In genomic region chr11:66160709-66161108, GRCh38 we compare ENCODE assay signal across 17 cellular contexts.
DNase-seq lines count a peak whose midpoint lies in the region; ATAC-seq and TF ChIP-seq lines count a peak whose summit lies in the region.
"Had no signal": no experiment of that assay in that cellular context is flagged by ENCODE, and none has a peak within 500 bp of the region (broad histone marks: within the 10 kb centered on the region; RNA-seq: fewer than 3 reads in every experiment).

No MANE protein-coding gene starts in this region.

- H3K79me2 ChIP-seq in OCI-LY7 (ENCODE audit: insufficient read depth, low read depth, low read length), result no peaks in the 10 kb centered on the region

- H3K4me1 Mint-ChIP-seq in CD4-positive, alpha-beta T cell (ENCODE audit: low read depth), result peaks cover 78% of the 10 kb centered on the region
- peaks cover 67 to 87% (median 77%) of the 10 kb centered on the region in 3 donors for H3K4me1 Mint-ChIP-seq in CD8-positive, alpha-beta memory T cell
- peaks cover 16 to 91% (median 76%) of the 10 kb centered on the region in 7 donors for H3K4me1 Mint-ChIP-seq in naive thymus-derived CD4-positive, alpha-beta T cell

- CTCF ChIA-PET in CD4-positive, alpha-beta T cell (lab: Charles Lee), result interaction anchor here (0.6 kb wide), 2 partner anchors 225 to 467 kb away, joined by 3 read pairs; no protein-coding TSS in a partner anchor
- CTCF ChIA-PET in CD8-positive, alpha-beta memory T cell (lab: Charles Lee), result no interaction called here
- CTCF ChIA-PET in OCI-LY7 (lab: Charles Lee; ENCODE audit: unreplicated experiment), result no interaction called here
- CTCF ChIA-PET in naive thymus-derived CD4-positive, alpha-beta T cell (lab: Charles Lee), result no interaction called here

- TF ChIP-seq POLR2A in GM18505 (IDR thresholded peaks at IDR 0.05; ENCODE audit: borderline replicate concordance, extremely low read depth, insufficient read depth, insufficient read length), result no peak

- no peaks in the 10 kb centered on the region for H3K27me3 ChIP-seq in CD4-positive, alpha-beta T cell (ENCODE audit: control insufficient read depth, insufficient read depth, low read length)
- no peaks in the 10 kb centered on the region for H3K27me3 ChIP-seq in CD8-positive, alpha-beta memory T cell (ENCODE audit: insufficient read depth, low read length, poor library complexity, severe bottlenecking)
- no peaks in the 10 kb centered on the region for H3K27me3 ChIP-seq in naive thymus-derived CD4-positive, alpha-beta T cell (ENCODE audit: control insufficient read depth in 2 of 2, insufficient read depth in 2 of 2, low read length in 2 of 2)
- H3K27me3 ChIP-seq: SJCRH30 had no signal

- no TSS peak for BruUV-seq in OCI-LY7 (replicated peaks; lab: Mats Ljungman, UMichigan)

- H3K27me3 Mint-ChIP-seq in CD4-positive, alpha-beta T cell, result no peaks in the 10 kb centered on the region
- H3K27me3 Mint-ChIP-seq in CD8-positive, alpha-beta memory T cell, result no peaks in the 10 kb centered on the region
- no peaks in the 10 kb centered on the region for H3K27me3 Mint-ChIP-seq in naive thymus-derived CD4-positive, alpha-beta T cell

- H3K27ac ChIP-seq in CD4-positive, alpha-beta T cell (ENCODE audit: low read depth, low read length), result no peak overlapping the region
- H3K27ac ChIP-seq in CD8-positive, alpha-beta memory T cell (ENCODE audit: low read depth, low read length), result no peak overlapping the region
- no peak overlapping the region for H3K27ac ChIP-seq in OCI-LY7 (ENCODE audit: low read depth, low read length, poor library complexity, severe bottlenecking)
- H3K27ac ChIP-seq in naive thymus-derived CD4-positive, alpha-beta T cell (ENCODE audit: low read depth, low read length), result no peak overlapping the region
- H3K27ac ChIP-seq: SJCRH30 had no signal

- H3K9me3 ChIP-seq in CD4-positive, alpha-beta T cell (ENCODE audit: control insufficient read depth, low read length), result no peaks in the 10 kb centered on the region
- H3K9me3 ChIP-seq in CD8-positive, alpha-beta memory T cell (ENCODE audit: low read length), result no peaks in the 10 kb centered on the region
- no peaks in the 10 kb centered on the region for H3K9me3 ChIP-seq in OCI-LY7 (ENCODE audit: low read length)
- no peaks in the 10 kb centered on the region for H3K9me3 ChIP-seq in naive thymus-derived CD4-positive, alpha-beta T cell (ENCODE audit: control insufficient read depth in 2 of 3, low read length in 3 of 3)
- H3K9me3 ChIP-seq: SJCRH30 had no signal

- no peaks in the 10 kb centered on the region for H3K36me3 ChIP-seq in CD8-positive, alpha-beta memory T cell (ENCODE audit: insufficient read depth, low read length)
- H3K36me3 ChIP-seq in OCI-LY7 (ENCODE audit: insufficient read depth, low read length), result no peaks in the 10 kb centered on the region
- H3K36me3 ChIP-seq in naive thymus-derived CD4-positive, alpha-beta T cell (ENCODE audit: control insufficient read depth in 2 of 3, insufficient read depth in 3 of 3, low read length in 3 of 3), result no peaks in the 10 kb centered on the region
- H3K36me3 ChIP-seq: SJCRH30 had no signal

- POLR2A ChIA-PET in CD4-positive, alpha-beta T cell (lab: Charles Lee), result no interaction called here
- POLR2A ChIA-PET in CD8-positive, alpha-beta memory T cell (lab: Charles Lee), result interaction anchor here (0.6 to 0.7 kb wide), 2 partner anchors 21 to 211 kb away, joined by 3 to 5 read pairs; no protein-coding TSS in a partner anchor
- POLR2A ChIA-PET in OCI-LY7 (lab: Charles Lee), result interaction anchor here (0.7 kb wide), 1 partner anchor 19 kb away, joined by 3 read pairs; no protein-coding TSS in a partner anchor
- POLR2A ChIA-PET in naive thymus-derived CD4-positive, alpha-beta T cell (lab: Charles Lee), result interaction anchor here (0.6 to 1.2 kb wide), 3 partner anchors 9 to 503 kb away, joined by 3 to 6 read pairs (median 5); no protein-coding TSS in a partner anchor

- H2AFZ ChIP-seq in OCI-LY7 (ENCODE audit: low read length), result no peak overlapping the region

- no peak overlapping the region for H3K4me3 Mint-ChIP-seq in CD4-positive, alpha-beta T cell
- H3K4me3 Mint-ChIP-seq in CD8-positive, alpha-beta memory T cell, result no peak overlapping the region
- no peak overlapping the region for H3K4me3 Mint-ChIP-seq in naive thymus-derived CD4-positive, alpha-beta T cell
- H3K4me3 Mint-ChIP-seq: CD14-positive monocyte had no signal

- H3K27ac Mint-ChIP-seq in CD4-positive, alpha-beta T cell, result peak overlapping the region; percentile 64
- peak overlapping the region in 7 of 8 donors; percentile 18 to 75 (median 63) for H3K27ac Mint-ChIP-seq in CD8-positive, alpha-beta memory T cell
- peak overlapping the region in 7 of 9 donors; percentile 7 to 49 (median 11) for H3K27ac Mint-ChIP-seq in naive thymus-derived CD4-positive, alpha-beta T cell

- no peak for DNase-seq in CD4-positive, alpha-beta T cell
- no peak for DNase-seq in CD8-positive, alpha-beta memory T cell
- DNase-seq in OCI-LY7 (ENCODE audit: low spot score), result no peak
- no peak for DNase-seq in naive thymus-derived CD4-positive, alpha-beta T cell
- DNase-seq: ACHN, EL, KG1, NCI-H1436, NCI-H1930, NCI-H226, NCI-H524 treated with DMSO at 0.1 percent for 48 hours, SJCRH30 had no signal

- H3K36me3 Mint-ChIP-seq in CD4-positive, alpha-beta T cell (ENCODE audit: low read depth), result peaks cover 20% of the 10 kb centered on the region
- H3K36me3 Mint-ChIP-seq in CD8-positive, alpha-beta memory T cell, result peaks cover 0 to 16% (median 1%) of the 10 kb centered on the region in 3 donors
- H3K36me3 Mint-ChIP-seq in naive thymus-derived CD4-positive, alpha-beta T cell, result peaks cover 0 to 13% (median 1%) of the 10 kb centered on the region in 5 donors

- H3K4me3 ChIP-seq in CD8-positive, alpha-beta memory T cell (ENCODE audit: low read length), result no peak overlapping the region
- H3K4me3 ChIP-seq in OCI-LY7 (ENCODE audit: low read depth, low read length, poor library complexity, severe bottlenecking), result no peak overlapping the region
- no peak overlapping the region for H3K4me3 ChIP-seq in naive thymus-derived CD4-positive, alpha-beta T cell (ENCODE audit: low read length)
- H3K4me3 ChIP-seq: SJCRH30 had no signal

- no peaks in the 10 kb centered on the region for H3K9me2 ChIP-seq in OCI-LY7 (ENCODE audit: insufficient read depth, low read length)

- peak overlapping the region; percentile 24 for H3K4me2 ChIP-seq in OCI-LY7 (ENCODE audit: low read length)

- ATAC-seq in CD4-positive, alpha-beta T cell (ENCODE audit: poor library complexity), result no peak
- no peak for ATAC-seq in naive thymus-derived CD4-positive, alpha-beta T cell
- ATAC-seq in GM21360 (IDR thresholded peaks at IDR 0.05; ENCODE audit: unreplicated experiment) (no peak), GM18505 (IDR thresholded peaks at IDR 0.05; ENCODE audit: unreplicated experiment) (no peak), HG02798 (IDR thresholded peaks at IDR 0.05; ENCODE audit: poor library complexity, unreplicated experiment) (no peak)
- ATAC-seq: Panc1 had no signal

- no peaks in the 10 kb centered on the region for H4K20me1 ChIP-seq in OCI-LY7 (ENCODE audit: insufficient read depth, low read length)

- H3K9me3 Mint-ChIP-seq in CD4-positive, alpha-beta T cell, result no peaks in the 10 kb centered on the region
- no peaks in the 10 kb centered on the region for H3K9me3 Mint-ChIP-seq in CD8-positive, alpha-beta memory T cell
- no peaks in the 10 kb centered on the region for H3K9me3 Mint-ChIP-seq in naive thymus-derived CD4-positive, alpha-beta T cell
- H3K9me3 Mint-ChIP-seq: CD14-positive monocyte had no signal

- no peak for TF ChIP-seq CTCF in CD4-positive, alpha-beta T cell (IDR thresholded peaks at IDR 0.05)
- no peak for TF ChIP-seq CTCF in OCI-LY7 (conservative IDR thresholded peaks at IDR 0.05; ENCODE audit: low read length)

- peaks cover 21% of the 10 kb centered on the region for H3K4me1 ChIP-seq in CD8-positive, alpha-beta memory T cell (ENCODE audit: insufficient read depth, low read length)
- H3K4me1 ChIP-seq in OCI-LY7 (ENCODE audit: insufficient read depth, low read length, poor library complexity, severe bottlenecking), result peaks cover 11% of the 10 kb centered on the region
- H3K4me1 ChIP-seq in naive thymus-derived CD4-positive, alpha-beta T cell (ENCODE audit: control insufficient read depth in 2 of 2, insufficient read depth in 2 of 2, low read length in 2 of 2), result peaks cover 0 to 8% of the 10 kb centered on the region in 2 donors

- intact Hi-C loops in CD4-positive, alpha-beta T cell (cut with DNase I, micrococcal nuclease), result no loop called here
- intact Hi-C loops in OCI-LY7 (cut with micrococcal nuclease; ENCODE audit: unreplicated experiment), result no loop called here
- intact Hi-C loops in naive thymus-derived CD4-positive, alpha-beta T cell (cut with micrococcal nuclease), result no loop called here

Comparison
In these comparisons a context has a peak if more than half of its experiments do, and no peak if none do; other contexts are left out.
1. H3K27ac Mint-ChIP-seq: peak in every context shown above with its lines; median percentile 64 in CD4-positive, alpha-beta T cell; 63 in CD8-positive, alpha-beta memory T cell; 11 in naive thymus-derived CD4-positive, alpha-beta T cell.